In the genomic region with DNA sequence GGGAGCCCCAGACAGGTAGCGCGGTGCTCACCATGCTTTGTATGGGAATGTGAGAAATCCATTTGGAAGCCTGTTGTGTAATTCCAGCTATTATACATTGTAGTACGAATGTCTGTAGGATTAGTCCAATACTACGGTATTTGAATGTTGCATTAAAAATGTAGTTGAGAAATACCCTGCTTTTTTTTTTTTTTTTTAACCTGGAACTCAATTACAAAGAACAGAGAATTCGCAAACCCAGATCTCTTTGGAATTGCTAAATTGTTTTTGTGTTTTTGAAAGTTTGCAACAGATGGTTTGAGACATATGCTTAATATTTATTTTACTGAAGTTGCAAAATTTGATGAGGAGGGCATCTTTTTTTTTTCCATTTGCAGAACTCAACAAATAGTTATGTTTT, we compare ENCODE assay signal across 34 cellular contexts.
"Had no signal": no experiment of that assay in that cellular context is flagged by ENCODE, and none has a peak within 500 bp of the region (broad histone marks: within the 10 kb centered on the region; RNA-seq: fewer than 3 reads in every experiment).

No MANE protein-coding gene starts in this region.

- H3K4me3 Mint-ChIP-seq: activated CD4-positive, alpha-beta memory T cell treated with anti-CD3 and anti-CD28 coated beads, Interleukin-2, amount 10 ng/mL, durations not matched to agents 7 days and 5 days; activated CD8-positive, alpha-beta memory T cell treated with anti-CD3 and anti-CD28 coated beads, Interleukin-2, amount 10 ng/mL, durations not matched to agents 7 days and 5 days; activated naive CD8-positive, alpha-beta T cell treated with anti-CD3 and anti-CD28 coated beads for 36 hours; central memory CD8-positive, alpha-beta T cell had no signal

- H3K4me1 Mint-ChIP-seq: activated CD4-positive, alpha-beta memory T cell treated with anti-CD3 and anti-CD28 coated beads, Interleukin-2, amount 10 ng/mL, durations not matched to agents 7 days and 5 days; activated CD8-positive, alpha-beta memory T cell treated with anti-CD3 and anti-CD28 coated beads, Interleukin-2, amount 10 ng/mL, durations not matched to agents 7 days and 5 days; activated naive CD8-positive, alpha-beta T cell treated with anti-CD3 and anti-CD28 coated beads for 36 hours; central memory CD8-positive, alpha-beta T cell had no signal

- H3K36me3 Mint-ChIP-seq: activated CD8-positive, alpha-beta memory T cell treated with anti-CD3 and anti-CD28 coated beads, Interleukin-2, amount 10 ng/mL, durations not matched to agents 7 days and 5 days; activated naive CD8-positive, alpha-beta T cell treated with anti-CD3 and anti-CD28 coated beads for 36 hours had no signal

- H3K9me3 ChIP-seq: SJCRH30 had no signal

- H3K27me3 Mint-ChIP-seq: activated CD4-positive, alpha-beta memory T cell treated with anti-CD3 and anti-CD28 coated beads, Interleukin-2, amount 10 ng/mL, durations not matched to agents 7 days and 5 days; activated CD8-positive, alpha-beta memory T cell treated with anti-CD3 and anti-CD28 coated beads, Interleukin-2, amount 10 ng/mL, durations not matched to agents 7 days and 5 days; activated naive CD8-positive, alpha-beta T cell treated with anti-CD3 and anti-CD28 coated beads for 36 hours; central memory CD8-positive, alpha-beta T cell had no signal

- H3K27ac Mint-ChIP-seq: activated CD4-positive, alpha-beta memory T cell treated with anti-CD3 and anti-CD28 coated beads, Interleukin-2, amount 10 ng/mL, durations not matched to agents 7 days and 5 days; activated CD8-positive, alpha-beta memory T cell treated with anti-CD3 and anti-CD28 coated beads, Interleukin-2, amount 10 ng/mL, durations not matched to agents 7 days and 5 days; activated naive CD8-positive, alpha-beta T cell treated with anti-CD3 and anti-CD28 coated beads for 36 hours had no signal

- H3K36me3 ChIP-seq: brain microvascular endothelial cell, SJCRH30, WERI-Rb-1 had no signal

- H3K4me3 ChIP-seq: SJCRH30, SK-N-MC had no signal

- H3K27ac ChIP-seq: brain microvascular endothelial cell, SJCRH30, SK-N-MC, WERI-Rb-1 had no signal

- H3K4me1 ChIP-seq: SJCRH30 had no signal

- H3K27me3 ChIP-seq: brain microvascular endothelial cell, SJCRH30 had no signal

- ATAC-seq: activated CD8-positive, alpha-beta memory T cell treated with anti-CD3 and anti-CD28 coated beads, Interleukin-2, amount 10 ng/mL, durations not matched to agents 7 days and 5 days had no signal

- H3K9me3 Mint-ChIP-seq: activated naive CD8-positive, alpha-beta T cell treated with anti-CD3 and anti-CD28 coated beads for 36 hours had no signal

- DNase-seq: activated CD4-positive, alpha-beta memory T cell treated with anti-CD3 and anti-CD28 coated beads, Interleukin-2, amount 10 ng/mL, durations not matched to agents 7 days and 5 days; activated CD4-positive, alpha-beta T cell treated with anti-CD3 and anti-CD28 coated beads for 1 hour; activated CD4-positive, alpha-beta T cell treated with anti-CD3 and anti-CD28 coated beads for 48 hours; activated CD4-positive, CD25-positive, alpha-beta regulatory T cell; activated CD8-positive, alpha-beta memory T cell treated with anti-CD3 and anti-CD28 coated beads for 24 hours; activated CD8-positive, alpha-beta memory T cell treated with anti-CD3 and anti-CD28 coated beads, Interleukin-2, amount 10 ng/mL, durations not matched to agents 7 days and 5 days; activated CD8-positive, alpha-beta memory T cell treated with anti-CD3 and anti-CD28 coated beads, Interleukin-2, amount 50 U/mL, for 48 hours; activated effector memory CD4-positive, alpha-beta T cell treated with anti-CD3 and anti-CD28 coated beads, Interleukin-2, amount 50 U/mL, for 16 hours; activated naive CD4-positive, alpha-beta T cell; activated naive CD4-positive, alpha-beta T cell treated with anti-CD3 and anti-CD28 coated beads, Interleukin-2, amount 50 U/mL, for 16 hours; activated naive CD8-positive, alpha-beta T cell treated with anti-CD3 and anti-CD28 coated beads for 36 hours; activated T-cell treated with anti-CD3 and anti-CD28 coated beads, Interleukin-2, amount 50 U/mL, for 48 hours; aorta; brain microvascular endothelial cell; Kasumi-1; KBM-7; MM.1S; MV-4-11; NCI-H1092; NCI-H1436 treated with DMSO at 0.1 percent for 48 hours; NCI-H1694 treated with DMSO at 0.1 percent for 48 hours; NCI-H2029; NCI-H2107; NCI-H2171; NCI-H510A; NCI-H526; NCI-H748 treated with DMSO at 0.1 percent for 48 hours; NK-92 treated with Interleukin-12 subunit alpha and Interleukin-12 subunit beta, amount 100 ng/mL, for 24 hours; SHP77; SJCRH30; T1000; WERI-Rb-1 had no signal
